Comparison of ENCODE assay signal across 8 cellular contexts in the genomic region with DNA sequence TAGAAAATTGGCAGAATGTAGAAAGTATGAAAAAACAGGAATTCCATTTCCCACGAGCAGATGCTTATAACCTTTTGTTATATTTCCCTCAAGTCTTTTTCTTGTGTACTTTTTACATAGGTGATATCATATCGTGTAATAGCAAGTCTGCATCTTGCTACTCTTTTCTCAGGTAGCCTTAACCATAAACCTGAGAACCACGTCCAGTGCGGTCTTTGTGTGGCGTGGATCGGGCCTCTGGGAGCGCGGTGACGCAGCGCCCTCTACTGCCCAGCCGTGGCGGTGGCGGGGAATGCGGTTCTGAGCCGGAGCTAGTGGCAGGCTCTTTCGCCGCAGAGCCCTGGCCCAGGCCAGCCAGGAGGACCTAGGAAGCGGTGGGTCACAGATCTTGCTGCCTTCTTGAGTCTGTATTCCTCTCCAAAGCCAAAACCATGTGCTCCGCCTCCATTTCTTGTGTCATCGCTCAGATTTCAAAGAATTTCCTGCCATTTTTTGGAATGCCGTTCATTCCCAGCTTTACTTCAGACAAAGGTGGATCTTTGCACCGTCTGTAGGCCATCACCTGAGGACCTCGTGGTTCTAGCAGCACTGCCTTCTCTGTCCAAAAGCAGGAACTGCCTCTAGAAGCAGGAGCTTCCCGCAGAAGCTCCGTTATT.
A peak's percentile ranks its signal among the peaks of the same experiment; 100 is the strongest.
DNase-seq lines count a peak whose midpoint lies in the region; ATAC-seq, FAIRE-seq and TF ChIP-seq lines count a peak whose summit lies in the region.

No MANE protein-coding gene starts in this region.

- H2AFZ ChIP-seq in HepG2 (ENCODE audit: low read length), result no peak overlapping the region

- ATAC-seq in HepG2 (peak; percentile 94), HG02852 (IDR thresholded peaks at IDR 0.05; ENCODE audit: unreplicated experiment) (no peak)

- CTCF ChIA-PET in HepG2 (lab: Yijun Ruan, JAX; ENCODE audit: low intra/inter-chr PET ratio, low total read pairs), result interaction anchor here (2.3 to 2.8 kb wide), 2 partner anchors 81 to 96 kb away, joined by 17 to 47 read pairs; no protein-coding TSS in a partner anchor

- 42% methylated on average over 25 of the region's 25 CpGs for WGBS in HepG2 (ENCODE audit: low lambda C conversion rate)

- BruUV-seq in HepG2 (replicated peaks; lab: Mats Ljungman, UMichigan), result no TSS peak

- peak; percentile 97 for TF ChIP-seq CTCF in GM12873 (IDR thresholded peaks at IDR 0.05; ENCODE audit: insufficient read depth, low read depth, low read length, missing control alignments)
- TF ChIP-seq CTCF in HepG2 (CRISPR knock-in tag; IDR thresholded peaks at IDR 0.05), result peak; percentile 98

- no peak overlapping the region for H3K4me2 ChIP-seq in HepG2 (ENCODE audit: low read depth, low read length)

- H3K36me3 ChIP-seq in HepG2 (replicated peaks in 1 of 2; ENCODE audit: control insufficient read depth in 1 of 2, insufficient read depth in 2 of 2, low read length in 2 of 2), result peaks cover 19 to 85% of the 10 kb centered on the region in 2 experiments; a peak in 4 of 5 replicates

- DNase-seq in NCI-H1105 treated with DMSO at 0.1 percent for 48 hours (lab: John Stamatoyannopoulos, UW) (peak; percentile 26), cerebellum (ENCODE audit: low spot score) (peak; percentile 77), HepG2 (ENCODE audit: low spot score) (peak; percentile 37), GF-D8 (lab: John Stamatoyannopoulos, UW) (no peak)
- peak; percentile 83 for DNase-seq in activated CD4-positive, alpha-beta T cell treated with anti-CD3 and anti-CD28 coated beads for 48 hours
- DNase-seq in stimulated activated CD4-positive, alpha-beta T cell treated with anti-CD3 and anti-CD28 coated beads, TNF-alpha, amount 100 ng/mL, for 1 hour (ENCODE audit: low read depth in 3 of 3, low spot score in 1 of 3), result peak; percentile 10 to 75 (median 45)

- no peak for TF ChIP-seq EP300 in HepG2 (IDR thresholded peaks at IDR 0.05; ENCODE audit: low read depth in 2 of 2, low read length in 2 of 2)
- no peak for TF ChIP-seq EP300 in HepG2 (CRISPR knock-in tag; IDR thresholded peaks at IDR 0.05; ENCODE audit: borderline replicate concordance)

- FAIRE-seq in HepG2 (lab: Jason Lieb, UNC), result peak; percentile 64

- H3K27ac ChIP-seq in HepG2 (ENCODE audit: extremely low read length, insufficient read depth, low read length), result no peak overlapping the region

- no peak overlapping the region for H3K9ac ChIP-seq in HepG2 (ENCODE audit: insufficient read depth, low read depth, low read length)

- no peaks in the 10 kb centered on the region for H3K4me1 ChIP-seq in HepG2 (ENCODE audit: insufficient read depth, low read length)

- POLR2A ChIA-PET in HepG2 (lab: Yijun Ruan, JAX), result interaction anchor here (0.8 to 1.4 kb wide), 4 partner anchors 22 to 96 kb away, joined by 3 to 5 read pairs (median 4); no protein-coding TSS in a partner anchor

- H3K4me3 ChIP-seq in HepG2 (replicated peaks in 1 of 3; ENCODE audit: insufficient read depth in 1 of 3, low read depth in 2 of 3, low read length in 3 of 3), result no peak overlapping the region

- peak; percentile 94 for TF ChIP-seq RAD21 in HepG2 (CRISPR knock-in tag; IDR thresholded peaks at IDR 0.05)

- H3K9me3 ChIP-seq in HepG2 (ENCODE audit: low read length), result no peaks in the 10 kb centered on the region

- no peaks in the 10 kb centered on the region for H3K79me2 ChIP-seq in HepG2 (ENCODE audit: insufficient read depth, low read length)

- no peak for TF ChIP-seq POLR2A in HepG2 (IDR thresholded peaks at IDR 0.05; ENCODE audit: insufficient read depth in 1 of 2, low read depth in 2 of 2, low read length in 2 of 2)

- no peaks in the 10 kb centered on the region for H3K27me3 ChIP-seq in HepG2 (ENCODE audit: control insufficient read depth in 1 of 2, insufficient read depth in 2 of 2, low read length in 2 of 2)

- H4K20me1 ChIP-seq in HepG2 (ENCODE audit: insufficient read depth, low read length), result 0 out of 2 replicates have a peak, but pooled peaks cover 3% of the 10 kb centered on the region

- in situ Hi-C loops in HepG2 (cut with HindIII; ENCODE audit: extremely low pct_ligation_motif_present, low pct_unique_long_range_greater_than_20kb), result loop anchor here (5.0 to 10.0 kb wide), 2 partner anchors 96 to 994 kb away; no protein-coding TSS in a partner anchor

- intact Hi-C loops in HepG2 (cut with micrococcal nuclease; ENCODE audit: unreplicated experiment), result loop anchor here (1.0 to 5.0 kb wide), 2 partner anchors 96 to 516 kb away; no protein-coding TSS in a partner anchor

TF ChIP-seq in HepG2, 621 proteins besides CTCF, POLR2A, EP300 and RAD21 (continues in another document):
- TF ChIP-seq PRPF4 (IDR thresholded peaks at IDR 0.05; ENCODE audit: low read depth, low read length, poor library complexity, severe bottlenecking) (no peak), ZFP1 (CRISPR knock-in tag; IDR thresholded peaks at IDR 0.05) (no peak), ZNF317 (CRISPR knock-in tag; IDR thresholded peaks at IDR 0.05) (0 out of 2 replicates have a peak, but pooled peaks have one; percentile 54), IKZF4 (CRISPR knock-in tag; IDR thresholded peaks at IDR 0.05; ENCODE audit: borderline replicate concordance, low read depth, not compliant biosample characterization) (no peak), RAD51 (IDR thresholded peaks at IDR 0.05; ENCODE audit: borderline replicate concordance) (no peak), TCF7L2 (IDR thresholded peaks at IDR 0.05; ENCODE audit: low read depth, low read length) (no peak), FOSL2 (CRISPR knock-in tag; IDR thresholded peaks at IDR 0.05) (0 out of 2 replicates have a peak, but pooled peaks have one; percentile 17), U2AF1 (optimal IDR thresholded peaks at IDR 0.05; ENCODE audit: low read depth, low read length) (no peak), TARDBP (CRISPR knock-in tag; IDR thresholded peaks at IDR 0.05) (no peak), KDM3A (CRISPR knock-in tag; IDR thresholded peaks at IDR 0.05; ENCODE audit: low read depth) (peak; percentile 76; the same call in 1 of the 2 replicates), XRCC5 (optimal IDR thresholded peaks at IDR 0.05; ENCODE audit: low read length) (peak; percentile 90)
- TF ChIP-seq, protein P1, sequence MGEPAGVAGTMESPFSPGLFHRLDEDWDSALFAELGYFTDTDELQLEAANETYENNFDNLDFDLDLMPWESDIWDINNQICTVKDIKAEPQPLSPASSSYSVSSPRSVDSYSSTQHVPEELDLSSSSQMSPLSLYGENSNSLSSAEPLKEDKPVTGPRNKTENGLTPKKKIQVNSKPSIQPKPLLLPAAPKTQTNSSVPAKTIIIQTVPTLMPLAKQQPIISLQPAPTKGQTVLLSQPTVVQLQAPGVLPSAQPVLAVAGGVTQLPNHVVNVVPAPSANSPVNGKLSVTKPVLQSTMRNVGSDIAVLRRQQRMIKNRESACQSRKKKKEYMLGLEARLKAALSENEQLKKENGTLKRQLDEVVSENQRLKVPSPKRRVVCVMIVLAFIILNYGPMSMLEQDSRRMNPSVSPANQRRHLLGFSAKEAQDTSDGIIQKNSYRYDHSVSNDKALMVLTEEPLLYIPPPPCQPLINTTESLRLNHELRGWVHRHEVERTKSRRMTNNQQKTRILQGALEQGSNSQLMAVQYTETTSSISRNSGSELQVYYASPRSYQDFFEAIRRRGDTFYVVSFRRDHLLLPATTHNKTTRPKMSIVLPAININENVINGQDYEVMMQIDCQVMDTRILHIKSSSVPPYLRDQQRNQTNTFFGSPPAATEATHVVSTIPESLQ (CRISPR knock-in tag; conservative IDR thresholded peaks at IDR 0.05), result no peak
- TF ChIP-seq, protein P2, sequence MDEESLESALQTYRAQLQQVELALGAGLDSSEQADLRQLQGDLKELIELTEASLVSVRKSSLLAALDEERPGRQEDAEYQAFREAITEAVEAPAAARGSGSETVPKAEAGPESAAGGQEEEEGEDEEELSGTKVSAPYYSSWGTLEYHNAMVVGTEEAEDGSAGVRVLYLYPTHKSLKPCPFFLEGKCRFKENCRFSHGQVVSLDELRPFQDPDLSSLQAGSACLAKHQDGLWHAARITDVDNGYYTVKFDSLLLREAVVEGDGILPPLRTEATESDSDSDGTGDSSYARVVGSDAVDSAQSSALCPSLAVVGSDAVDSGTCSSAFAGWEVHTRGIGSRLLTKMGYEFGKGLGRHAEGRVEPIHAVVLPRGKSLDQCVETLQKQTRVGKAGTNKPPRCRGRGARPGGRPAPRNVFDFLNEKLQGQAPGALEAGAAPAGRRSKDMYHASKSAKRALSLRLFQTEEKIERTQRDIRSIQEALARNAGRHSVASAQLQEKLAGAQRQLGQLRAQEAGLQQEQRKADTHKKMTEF (CRISPR knock-in tag; IDR thresholded peaks at IDR 0.05), result no peak
- TF ChIP-seq, protein P3, sequence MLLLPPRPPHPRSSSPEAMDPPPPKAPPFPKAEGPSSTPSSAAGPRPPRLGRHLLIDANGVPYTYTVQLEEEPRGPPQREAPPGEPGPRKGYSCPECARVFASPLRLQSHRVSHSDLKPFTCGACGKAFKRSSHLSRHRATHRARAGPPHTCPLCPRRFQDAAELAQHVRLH (CRISPR knock-in tag; IDR thresholded peaks at IDR 0.05; ENCODE audit: borderline replicate concordance, low read depth), result no peak
- TF ChIP-seq, protein P4, sequence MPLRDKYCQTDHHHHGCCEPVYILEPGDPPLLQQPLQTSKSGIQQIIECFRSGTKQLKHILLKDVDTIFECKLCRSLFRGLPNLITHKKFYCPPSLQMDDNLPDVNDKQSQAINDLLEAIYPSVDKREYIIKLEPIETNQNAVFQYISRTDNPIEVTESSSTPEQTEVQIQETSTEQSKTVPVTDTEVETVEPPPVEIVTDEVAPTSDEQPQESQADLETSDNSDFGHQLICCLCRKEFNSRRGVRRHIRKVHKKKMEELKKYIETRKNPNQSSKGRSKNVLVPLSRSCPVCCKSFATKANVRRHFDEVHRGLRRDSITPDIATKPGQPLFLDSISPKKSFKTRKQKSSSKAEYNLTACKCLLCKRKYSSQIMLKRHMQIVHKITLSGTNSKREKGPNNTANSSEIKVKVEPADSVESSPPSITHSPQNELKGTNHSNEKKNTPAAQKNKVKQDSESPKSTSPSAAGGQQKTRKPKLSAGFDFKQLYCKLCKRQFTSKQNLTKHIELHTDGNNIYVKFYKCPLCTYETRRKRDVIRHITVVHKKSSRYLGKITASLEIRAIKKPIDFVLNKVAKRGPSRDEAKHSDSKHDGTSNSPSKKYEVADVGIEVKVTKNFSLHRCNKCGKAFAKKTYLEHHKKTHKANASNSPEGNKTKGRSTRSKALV (CRISPR knock-in tag; IDR thresholded peaks at IDR 0.05), result no peak
